Comparison of ENCODE assay signal across 8 cellular contexts in genomic region chr15:79472446-79472845, GRCh38.
"Had no signal": no experiment of that assay in that cellular context is flagged by ENCODE, and none has a peak within 500 bp of the region (broad histone marks: within the 10 kb centered on the region; RNA-seq: fewer than 3 reads in every experiment).

No MANE protein-coding gene starts in this region.

- DNase-seq: GDM1, GF-D8 had no signal

- ATAC-seq: GM12878 had no signal

- FAIRE-seq: G401.6, GM12878, GM12891, GM12892, GM18507, GM19239 had no signal

- H3K4me3 ChIP-seq: GM12878 had no signal
